27 cellular contexts compared by ENCODE assay signal in genomic region chr6:46222286-46222685, GRCh38. TPM values are rescaled to one million over a fixed set of nuclear protein-coding genes. Genes with fewer than 3 reads are reported as not detected.
DNase-seq lines count a peak whose midpoint lies in the region; ATAC-seq, FAIRE-seq and TF ChIP-seq lines count a peak whose summit lies in the region.
"Had no signal": no experiment of that assay in that cellular context is flagged by ENCODE, and none has a peak within 500 bp of the region (broad histone marks: within the 10 kb centered on the region; RNA-seq: fewer than 3 reads in every experiment).

No MANE protein-coding gene starts in this region.

- no peaks in the 10 kb centered on the region for H3K36me3 ChIP-seq in right lobe of liver
- no peaks in the 10 kb centered on the region for H3K36me3 ChIP-seq in HepG2 (replicated peaks in 1 of 2; ENCODE audit: control insufficient read depth in 1 of 2, insufficient read depth in 2 of 2, low read length in 2 of 2)
- no peaks in the 10 kb centered on the region for H3K36me3 ChIP-seq in subcutaneous abdominal adipose tissue (ENCODE audit: control insufficient read depth in 5 of 5, insufficient read depth in 5 of 5, low read length in 5 of 5)
- H3K36me3 ChIP-seq: BLaER1 treated with 17β-estradiol and CSF1 and Interleukin-3, amounts not matched to agents 10 nM and 100 nM had no signal

- no TSS peak for BruUV-seq in HepG2 (replicated peaks; lab: Mats Ljungman, UMichigan)

- H3K79me2 ChIP-seq in HepG2 (ENCODE audit: insufficient read depth, low read length): no peaks in the 10 kb centered on the region

- TF ChIP-seq RAD21 in HepG2 (CRISPR knock-in tag; IDR thresholded peaks at IDR 0.05): no peak

- CTCF ChIA-PET in HepG2 (lab: Yijun Ruan, JAX; ENCODE audit: low intra/inter-chr PET ratio, low total read pairs): interaction anchor here (3.3 kb wide), 1 partner anchor 188 kb away, joined by 24 read pairs; no protein-coding TSS in a partner anchor

- no peak overlapping the region for H3K4me3 ChIP-seq in right lobe of liver
- no peak overlapping the region for H3K4me3 ChIP-seq in HepG2 (replicated peaks in 1 of 3; ENCODE audit: insufficient read depth in 1 of 3, low read depth in 2 of 3, low read length in 3 of 3)
- no peak overlapping the region for H3K4me3 ChIP-seq in subcutaneous abdominal adipose tissue (ENCODE audit: low read depth in 1 of 5, low read length in 5 of 5)
- H3K4me3 ChIP-seq: A549; BLaER1 treated with 17β-estradiol and CSF1 and Interleukin-3, amounts not matched to agents 10 nM and 100 nM; GM12878 had no signal

- H3K4me2 ChIP-seq in HepG2 (ENCODE audit: low read depth, low read length): no peak overlapping the region
- H3K4me2 ChIP-seq: A549; BLaER1 treated with 17β-estradiol and CSF1 and Interleukin-3, amounts not matched to agents 10 nM and 100 nM had no signal

- 17% methylated on average over 1 of the region's 1 CpG for WGBS in right lobe of liver (ENCODE audit: insufficient coverage, low coverage, low lambda C conversion rate, missing lambda C conversion rate)
- WGBS in HepG2 (ENCODE audit: low lambda C conversion rate): 0% methylated on average over 1 of the region's 1 CpG

- POLR2A ChIA-PET in HepG2 (lab: Yijun Ruan, JAX): no interaction called here

- in situ Hi-C loops in HepG2 (cut with HindIII; ENCODE audit: extremely low pct_ligation_motif_present, low pct_unique_long_range_greater_than_20kb): loop anchor here (5.0 to 25.0 kb wide), 2 partner anchors 190 to 765 kb away; no protein-coding TSS in a partner anchor

- peak in 3 of 4 donors; percentile 38 to 63 (median 61) for ATAC-seq in right lobe of liver
- ATAC-seq in HepG2: no peak
- ATAC-seq in left lobe of liver: peak; percentile 42
- ATAC-seq: A549; CD8-positive, alpha-beta T cell; GM12878 had no signal

- H3K9ac ChIP-seq in HepG2 (ENCODE audit: insufficient read depth, low read depth, low read length): no peak overlapping the region
- no peak overlapping the region for H3K9ac ChIP-seq in subcutaneous abdominal adipose tissue (ENCODE audit: low read length in 5 of 5)
- H3K9ac ChIP-seq: BLaER1 treated with 17β-estradiol and CSF1 and Interleukin-3, amounts not matched to agents 10 nM and 100 nM had no signal

- no peaks in the 10 kb centered on the region for H3K27me3 ChIP-seq in right lobe of liver
- H3K27me3 ChIP-seq in HepG2 (ENCODE audit: control insufficient read depth in 1 of 2, insufficient read depth in 2 of 2, low read length in 2 of 2): no peaks in the 10 kb centered on the region
- H3K27me3 ChIP-seq in subcutaneous abdominal adipose tissue (ENCODE audit: control insufficient read depth in 5 of 5, insufficient read depth in 4 of 5, low read length in 5 of 5): no peaks in the 10 kb centered on the region
- H3K27me3 ChIP-seq: BLaER1 treated with 17β-estradiol and CSF1 and Interleukin-3, amounts not matched to agents 10 nM and 100 nM had no signal

- no peak for DNase-seq in right lobe of liver
- no peak for DNase-seq in HepG2 (ENCODE audit: low spot score)
- no peak for DNase-seq in left lobe of liver (ENCODE audit: low spot score)
- no peak for DNase-seq in COLO668 (lab: John Stamatoyannopoulos, UW; ENCODE audit: unreplicated experiment)
- DNase-seq in NCI-H1694 treated with DMSO at 0.1 percent for 48 hours (lab: John Stamatoyannopoulos, UW): no peak
- DNase-seq: AML-193; CD4-positive, alpha-beta T cell; CD8-positive, alpha-beta T cell; COR-L47; DMS 273 treated with DMSO at 0.1 percent for 48 hours; DMS153; DMS53; DMS79; DND-41; EL; GDM1 had no signal

- no peak overlapping the region for H2AFZ ChIP-seq in HepG2 (ENCODE audit: low read length)

- intact Hi-C loops in right lobe of liver (cut with DNase I) (loop anchor here in 1 of 2 donors (5.0 kb wide), 1 partner anchor 190 kb away; no protein-coding TSS in a partner anchor), HepG2 (cut with micrococcal nuclease; ENCODE audit: unreplicated experiment) (no loop called here)

- H3K9me3 ChIP-seq in right lobe of liver (no peaks in the 10 kb centered on the region), HepG2 (ENCODE audit: low read length) (no peaks in the 10 kb centered on the region), subcutaneous abdominal adipose tissue (ENCODE audit: control insufficient read depth in 5 of 5, low read length in 5 of 5) (no peaks in the 10 kb centered on the region)
- H3K9me3 ChIP-seq: A549; BLaER1 treated with 17β-estradiol and CSF1 and Interleukin-3, amounts not matched to agents 10 nM and 100 nM had no signal

- no peak for TF ChIP-seq POLR2A in right lobe of liver (IDR thresholded peaks at IDR 0.05)
- no peak for TF ChIP-seq POLR2A in HepG2 (IDR thresholded peaks at IDR 0.05; ENCODE audit: insufficient read depth in 1 of 2, low read depth in 2 of 2, low read length in 2 of 2)

- TF ChIP-seq CTCF in right lobe of liver (IDR thresholded peaks at IDR 0.05) (no peak), HepG2 (CRISPR knock-in tag; IDR thresholded peaks at IDR 0.05) (no peak)

- no peaks in the 10 kb centered on the region for H4K20me1 ChIP-seq in HepG2 (ENCODE audit: insufficient read depth, low read length)
- H4K20me1 ChIP-seq: BLaER1 treated with 17β-estradiol and CSF1 and Interleukin-3, amounts not matched to agents 10 nM and 100 nM had no signal

- H3K4me1 ChIP-seq in right lobe of liver: peaks cover 0 to 3% (median 0%) of the 10 kb centered on the region in 4 donors
- no peaks in the 10 kb centered on the region for H3K4me1 ChIP-seq in HepG2 (ENCODE audit: insufficient read depth, low read length)
- H3K4me1 ChIP-seq in subcutaneous abdominal adipose tissue (ENCODE audit: control insufficient read depth in 5 of 5, insufficient read depth in 5 of 5, low read length in 5 of 5): peaks cover 0 to 10% (median 0%) of the 10 kb centered on the region in 5 donors
- H3K4me1 ChIP-seq: A549 had no signal

- H3K27ac ChIP-seq in right lobe of liver (no peak overlapping the region), HepG2 (ENCODE audit: extremely low read length, insufficient read depth, low read length) (no peak overlapping the region), subcutaneous abdominal adipose tissue (ENCODE audit: low read depth, low read length) (peak overlapping the region; percentile 18)
- H3K27ac ChIP-seq: 22Rv1; A549; BLaER1 treated with 17β-estradiol and CSF1 and Interleukin-3, amounts not matched to agents 10 nM and 100 nM; C4-2B had no signal

- TF ChIP-seq EP300 in HepG2 (IDR thresholded peaks at IDR 0.05; ENCODE audit: low read depth in 2 of 2, low read length in 2 of 2) (no peak), HepG2 (CRISPR knock-in tag; IDR thresholded peaks at IDR 0.05; ENCODE audit: borderline replicate concordance) (no peak)

- no peak for FAIRE-seq in HepG2 (lab: Jason Lieb, UNC)
- FAIRE-seq: A549, GM12878, GM12892, GM19239 had no signal

TF ChIP-seq in HepG2, 621 proteins besides CTCF, POLR2A, EP300 and RAD21 (continues in another document):
- TF ChIP-seq CHD4 (IDR thresholded peaks at IDR 0.05; ENCODE audit: borderline replicate concordance, low read length) (no peak), ZNF740 (CRISPR knock-in tag; IDR thresholded peaks at IDR 0.05) (no peak), BATF2 (CRISPR knock-in tag; IDR thresholded peaks at IDR 0.05) (no peak), ZNF75D (CRISPR knock-in tag; IDR thresholded peaks at IDR 0.05; ENCODE audit: borderline replicate concordance) (no peak), ZNF691 (CRISPR knock-in tag; IDR thresholded peaks at IDR 0.05; ENCODE audit: borderline replicate concordance, low read depth) (no peak), ZNF543 (CRISPR knock-in tag; IDR thresholded peaks at IDR 0.05) (no peak), ZNF615 (CRISPR knock-in tag; IDR thresholded peaks at IDR 0.05; ENCODE audit: borderline replicate concordance) (no peak), CBFB (CRISPR knock-in tag; IDR thresholded peaks at IDR 0.05) (no peak)

RNA-seq across cellular contexts. Expression of gene ENPP5, which starts 51.5 kb away (rescaled TPM):
- total RNA-seq in right lobe of liver: 1 to 10 TPM in 1 of 6 experiments, under 1 TPM in 5; 0.13 to 1.4 (median 0.34) TPM
- total RNA-seq in HepG2 (2016; rRNA removed; fragmentation: Illumina TruSeq; extraction: Trizol): not detected in 2 replicates
- not detected in 2 replicates for total RNA-seq in HepG2 (2016; cell fraction: cytosol; rRNA removed; fragmentation: Illumina TruSeq; extraction: Trizol; ENCODE audit: low read depth)
- total RNA-seq in HepG2 (2016; cell fraction: insoluble cytoplasmic fraction; rRNA removed; fragmentation: Illumina TruSeq; extraction: Trizol): not detected in 2 replicates
- not detected in 2 replicates for total RNA-seq in HepG2 (2016; cell fraction: membrane; rRNA removed; fragmentation: Illumina TruSeq; extraction: Trizol)
- not detected in 2 replicates for total RNA-seq in HepG2 (2016; cell fraction: nucleus; rRNA removed; fragmentation: Illumina TruSeq; extraction: Trizol)
- polyA plus RNA-seq in HepG2 (2011; rRNA removed): not detected in 2 replicates
- not detected in 2 replicates for polyA plus RNA-seq in HepG2 (2011; cell fraction: cytosol; rRNA removed)
- not detected in 2 replicates for polyA plus RNA-seq in HepG2 (2011; cell fraction: nucleus; rRNA removed)
- polyA plus RNA-seq in HepG2 (2012): not detected in 2 replicates
- not detected in 2 replicates for polyA plus RNA-seq in HepG2 (2016; cell fraction: cytosol; fragmentation: Illumina TruSeq; extraction: Trizol; ENCODE audit: low read depth)
- polyA plus RNA-seq in HepG2 (2016; cell fraction: insoluble cytoplasmic fraction; fragmentation: Illumina TruSeq; extraction: Trizol; ENCODE audit: low read depth): not detected in 2 replicates
- not detected in 2 replicates for polyA plus RNA-seq in HepG2 (2016; cell fraction: membrane; fragmentation: Illumina TruSeq; extraction: Trizol; ENCODE audit: low read depth)
- polyA plus RNA-seq in HepG2 (2016; cell fraction: nucleus; fragmentation: Illumina TruSeq; extraction: Trizol; ENCODE audit: insufficient read depth, low read depth): not detected in 2 replicates
- polyA minus RNA-seq in HepG2 (2011; rRNA and poly(A)+ RNA removed; ENCODE audit: low replicate concordance): not detected in 2 replicates
- not detected in 2 replicates for polyA minus RNA-seq in HepG2 (2011; cell fraction: cytosol; rRNA and poly(A)+ RNA removed)
- polyA minus RNA-seq in HepG2 (2011; cell fraction: nucleus; rRNA and poly(A)+ RNA removed): not detected in 2 replicates
- 0.33 TPM for total RNA-seq in left lobe of liver
- total RNA-seq: A172, G401, GM12878 had no signal
- polyA plus RNA-seq: A549, BJ had no signal
